ENCODE assay signal across 21 cellular contexts in genomic region chr7:80137410-80137809, GRCh38. TPM values are rescaled to one million over a fixed set of nuclear protein-coding genes. Genes with fewer than 3 reads are reported as not detected.
DNase-seq lines count a peak whose midpoint lies in the region; ATAC-seq and TF ChIP-seq lines count a peak whose summit lies in the region.
"Had no signal": no experiment of that assay in that cellular context is flagged by ENCODE, and none has a peak within 500 bp of the region (broad histone marks: within the 10 kb centered on the region; RNA-seq: fewer than 3 reads in every experiment).

No MANE protein-coding gene starts in this region.

- H3K4me1 ChIP-seq in HUES6 (ENCODE audit: control insufficient read depth, insufficient read depth, low read length) (peaks cover 32% of the 10 kb centered on the region), gastroesophageal sphincter (peaks cover 3 to 53% (median 7%) of the 10 kb centered on the region in 3 donors), psoas muscle (peaks cover 18% of the 10 kb centered on the region), spleen (peaks cover 0 to 38% (median 14%) of the 10 kb centered on the region in 6 donors)

- no peaks in the 10 kb centered on the region for H3K9me3 ChIP-seq in HUES6 (ENCODE audit: control insufficient read depth, insufficient read depth, low read depth, low read length)
- no peaks in the 10 kb centered on the region for H3K9me3 ChIP-seq in gastroesophageal sphincter
- no peaks in the 10 kb centered on the region for H3K9me3 ChIP-seq in psoas muscle
- no peaks in the 10 kb centered on the region for H3K9me3 ChIP-seq in spleen
- H3K9me3 ChIP-seq: heart left ventricle, neutrophil, thoracic aorta had no signal

- no TSS peak for BruUV-seq in Calu3 (replicated peaks; lab: Mats Ljungman, UMichigan)

- H3K36me3 Mint-ChIP-seq in Calu3 (ENCODE audit: insufficient read depth, unreplicated experiment) = peaks cover 23% of the 10 kb centered on the region

- no peaks in the 10 kb centered on the region for H3K27me3 Mint-ChIP-seq in Calu3 (ENCODE audit: unreplicated experiment)

- H3K9ac ChIP-seq in HUES6 (ENCODE audit: low read length) = no peak overlapping the region

- H3K4me3 Mint-ChIP-seq in Calu3 (ENCODE audit: low read depth, unreplicated experiment) = no peak overlapping the region
- H3K4me3 Mint-ChIP-seq: activated CD8-positive, alpha-beta memory T cell treated with anti-CD3 and anti-CD28 coated beads, Interleukin-2, amount 10 ng/mL, durations not matched to agents 7 days and 5 days had no signal

- H3K4me3 ChIP-seq in HUES6 (ENCODE audit: low read depth, low read length) (peak overlapping the region; percentile 5; the same call in 1 of the 2 replicates), gastroesophageal sphincter (peak overlapping the region in 1 of 2 donors; percentile 93), psoas muscle (peak overlapping the region; percentile 12), spleen (peak overlapping the region in 1 of 8 donors; percentile 15)
- H3K4me3 ChIP-seq: thoracic aorta had no signal

- DNase-seq in Calu3 (no peak), psoas muscle (no peak), spleen (no peak), SKM-1 (lab: John Stamatoyannopoulos, UW; ENCODE audit: unreplicated experiment) (no peak), NCI-H526 (lab: John Stamatoyannopoulos, UW) (no peak), GM20000 (ENCODE audit: low spot score) (no peak)
- DNase-seq: activated CD4-positive, CD25-positive, alpha-beta regulatory T cell treated with anti-CD3 and anti-CD28 coated beads, Interleukin-2, amount 50 U/mL, for 72 hours; activated CD8-positive, alpha-beta memory T cell treated with anti-CD3 and anti-CD28 coated beads, Interleukin-2, amount 10 ng/mL, durations not matched to agents 7 days and 5 days; activated effector memory CD4-positive, alpha-beta T cell treated with Interleukin-2 at 50 U/mL for 16 hours; heart left ventricle; NCI-H2029 treated with DMSO at 0.1 percent for 48 hours; NCI-H510A treated with DMSO at 0.1 percent for 48 hours; SHP77 treated with DMSO at 0.1 percent for 48 hours; stimulated activated CD4-positive, alpha-beta T cell treated with anti-CD3 and anti-CD28 coated beads, Interleukin-2, amount 100 ng/mL, for 24 hours; T-helper 9 cell had no signal

- H3K9me3 Mint-ChIP-seq in Calu3 (ENCODE audit: low read depth, unreplicated experiment) = no peaks in the 10 kb centered on the region

- H3K27me3 ChIP-seq in HUES6 (ENCODE audit: control insufficient read depth, insufficient read depth, low read length) (no peaks in the 10 kb centered on the region), gastroesophageal sphincter (no peaks in the 10 kb centered on the region), psoas muscle (ENCODE audit: insufficient read depth in 3 of 3, low read length in 2 of 3) (no peaks in the 10 kb centered on the region), spleen (replicated peaks in 1 of 7) (peaks cover 0 to 45% (median 10%) of the 10 kb centered on the region in 7 donors)

- no peak for TF ChIP-seq EP300 in gastroesophageal sphincter (IDR thresholded peaks at IDR 0.05)

- no peak overlapping the region for H3K27ac ChIP-seq in HUES6 (ENCODE audit: low read depth, low read length)
- peak overlapping the region; percentile 32 to 97 (median 46) for H3K27ac ChIP-seq in gastroesophageal sphincter
- H3K27ac ChIP-seq in psoas muscle = no peak overlapping the region
- H3K27ac ChIP-seq in spleen = no peak overlapping the region
- H3K27ac ChIP-seq: neutrophil, thoracic aorta had no signal

- H3K36me3 ChIP-seq in HUES6 (ENCODE audit: control insufficient read depth, insufficient read depth, low read length) (no peaks in the 10 kb centered on the region), gastroesophageal sphincter (no peaks in the 10 kb centered on the region), psoas muscle (ENCODE audit: insufficient read depth in 1 of 2, low read depth in 1 of 2) (no peaks in the 10 kb centered on the region), spleen (no peaks in the 10 kb centered on the region)
- H3K36me3 ChIP-seq: heart left ventricle, neutrophil, thoracic aorta had no signal

- intact Hi-C loops in Calu3 (cut with micrococcal nuclease; ENCODE audit: unreplicated experiment) (loop anchor here (10.0 kb wide), 1 partner anchor 317 kb away; no protein-coding TSS in a partner anchor), psoas muscle (cut with DNase I) (loop anchor here in 1 of 2 donors (5.0 to 10.0 kb wide), 4 partner anchors 50 to 257 kb away; no protein-coding TSS in a partner anchor), spleen (cut with DNase I; ENCODE audit: low total_unique reads) (no loop called here)

- no peak for ATAC-seq in gastroesophageal sphincter
- no peak for ATAC-seq in psoas muscle
- ATAC-seq: activated CD8-positive, alpha-beta memory T cell treated with anti-CD3 and anti-CD28 coated beads, Interleukin-2, amount 10 ng/mL, durations not matched to agents 7 days and 5 days; esophagus mucosa; heart left ventricle; sciatic nerve had no signal

- H3K27ac Mint-ChIP-seq in Calu3 (ENCODE audit: unreplicated experiment) = peak overlapping the region; percentile 46
- H3K27ac Mint-ChIP-seq: activated CD8-positive, alpha-beta memory T cell treated with anti-CD3 and anti-CD28 coated beads, Interleukin-2, amount 10 ng/mL, durations not matched to agents 7 days and 5 days had no signal

- TF ChIP-seq CTCF in Calu3 (IDR thresholded peaks at IDR 0.05; ENCODE audit: unreplicated experiment) = no peak
- TF ChIP-seq CTCF in gastroesophageal sphincter (IDR thresholded peaks at IDR 0.05) = no peak
- no peak for TF ChIP-seq CTCF in psoas muscle (IDR thresholded peaks at IDR 0.05)
- TF ChIP-seq CTCF in spleen (IDR thresholded peaks at IDR 0.05 in 8 of 11, conservative IDR thresholded peaks at IDR 0.05 in 3 of 11) = no peak
- TF ChIP-seq CTCF in GM20000 (IDR thresholded peaks at IDR 0.05; ENCODE audit: extremely low read depth, missing control alignments) = no peak

- H3K4me1 Mint-ChIP-seq in Calu3 (ENCODE audit: low read depth, unreplicated experiment) = peaks cover 26% of the 10 kb centered on the region

- TF ChIP-seq POLR2A in gastroesophageal sphincter (IDR thresholded peaks at IDR 0.05) (no peak), spleen (IDR thresholded peaks at IDR 0.05) (no peak)

- CTCF ChIA-PET in Calu3 (lab: Charles Lee) = no interaction called here

- WGBS in gastroesophageal sphincter (ENCODE audit: low coverage in 1 of 2), 2 donors = 80 to 88% methylated on average over 2 to 8 of the region's 12 CpGs
- WGBS in psoas muscle, 3 donors = 87 to 90% (median 90%) methylated on average over 12 of the region's 12 CpGs
- 56 to 75% (median 69%) methylated on average over 12 of the region's 12 CpGs for WGBS in spleen, 5 donors

RNA-seq across cellular contexts. Expression of gene GNAI1, which starts 2.8 kb away (rescaled TPM):
- 14.7 and 20.5 TPM in 2 replicates for total RNA-seq in Calu3 (2022)
- total RNA-seq in gastroesophageal sphincter = 100 to 1,000 TPM in 3 of 4 donors, 10 to 100 TPM in 1; 76.8 to 136 (median 108) TPM
- 10 to 100 TPM in 2 of 4 donors, 1 to 10 TPM in 2; 5.1 to 13.7 (median 8.9) TPM for total RNA-seq in psoas muscle
- polyA plus RNA-seq in psoas muscle = 1 to 10 TPM; 3.8 to 8.0 (median 5.3) TPM
- total RNA-seq in spleen = 10 to 100 TPM; 10.4 to 16.3 (median 14.5) TPM
- polyA plus RNA-seq in spleen = 1 to 10 TPM; 2.5 to 5.5 (median 4.3) TPM

Comparison
In these comparisons a context has a peak if more than half of its experiments do, and no peak if none do; other contexts are left out.
1. H3K27ac ChIP-seq: peak in gastroesophageal sphincter (4 of 4); none in HUES6 (single experiment), psoas muscle (single experiment) and spleen (0 of 8).